Comparison of ENCODE assay signal across 14 cellular contexts in the genomic region with DNA sequence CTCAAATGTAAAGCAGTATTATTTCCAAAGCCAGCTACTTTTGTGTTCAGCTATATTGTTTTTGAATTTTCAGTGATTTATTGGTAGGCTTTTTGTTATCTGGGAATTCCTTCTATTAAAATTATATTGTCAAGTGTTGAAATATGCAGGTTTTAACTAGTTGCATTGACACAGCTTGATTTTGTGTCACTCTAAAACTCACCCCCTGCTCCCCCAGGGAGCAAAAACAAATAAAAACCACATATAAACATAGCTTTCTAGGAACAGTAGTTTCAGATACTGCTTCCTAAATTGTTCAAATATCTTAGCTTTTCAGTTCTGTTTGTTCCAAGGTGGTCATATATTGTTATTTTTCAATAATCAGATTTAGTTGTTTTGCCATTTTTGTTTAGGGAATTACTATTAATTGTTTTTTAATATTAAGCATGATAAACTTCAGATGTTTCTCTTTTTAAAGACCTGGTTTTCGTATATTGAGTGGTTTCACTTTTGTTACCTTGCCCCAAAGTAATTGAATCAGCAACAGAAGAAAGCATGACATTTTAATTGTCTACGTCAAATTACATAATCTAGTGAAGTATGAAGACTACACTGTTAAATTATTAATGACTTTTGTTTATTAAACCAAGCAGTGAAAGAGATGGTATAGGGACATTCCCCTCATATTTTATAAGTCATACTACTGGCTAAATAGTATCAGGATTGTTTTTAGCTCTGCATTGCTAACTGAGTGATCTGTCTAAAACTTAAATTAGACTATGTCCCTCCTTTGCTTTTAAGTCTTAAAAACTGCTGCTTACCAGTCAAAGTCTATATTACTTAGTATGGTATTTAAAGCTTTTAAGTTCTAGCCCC. TPM values are rescaled to one million over a fixed set of nuclear protein-coding genes. Genes with fewer than 3 reads are reported as not detected.
DNase-seq lines count a peak whose midpoint lies in the region; ATAC-seq, FAIRE-seq and TF ChIP-seq lines count a peak whose summit lies in the region.
"Had no signal": no experiment of that assay in that cellular context is flagged by ENCODE, and none has a peak within 500 bp of the region (broad histone marks: within the 10 kb centered on the region; RNA-seq: fewer than 3 reads in every experiment).

No MANE protein-coding gene starts in this region.

- H3K27me3 ChIP-seq in A673 (replicated peaks; ENCODE audit: insufficient read depth, low read depth, low read length, poor library complexity), result no peaks in the 10 kb centered on the region
- H3K27me3 ChIP-seq in DOHH2 (ENCODE audit: control insufficient read depth, low read length), result no peaks in the 10 kb centered on the region
- H3K27me3 ChIP-seq in HepG2 (ENCODE audit: control insufficient read depth in 1 of 2, insufficient read depth in 2 of 2, low read length in 2 of 2), result no peaks in the 10 kb centered on the region
- no peaks in the 10 kb centered on the region for H3K27me3 ChIP-seq in aorta (ENCODE audit: control insufficient read depth in 1 of 2, insufficient read depth in 2 of 2, low read length in 1 of 2)
- H3K27me3 ChIP-seq: ascending aorta, neural progenitor cell had no signal

- no peak overlapping the region for H3K9ac ChIP-seq in HepG2 (ENCODE audit: insufficient read depth, low read depth, low read length)
- H3K9ac ChIP-seq: neural progenitor cell had no signal

- TF ChIP-seq POLR2A in HepG2 (IDR thresholded peaks at IDR 0.05; ENCODE audit: insufficient read depth in 1 of 2, low read depth in 2 of 2, low read length in 2 of 2), result no peak

- H3K27ac ChIP-seq in A673 (ENCODE audit: low read depth, low read length, poor library complexity, severe bottlenecking), result no peak overlapping the region
- no peak overlapping the region for H3K27ac ChIP-seq in DOHH2 (ENCODE audit: low read depth, low read length)
- H3K27ac ChIP-seq in HepG2 (ENCODE audit: extremely low read length, insufficient read depth, low read length), result no peak overlapping the region
- no peak overlapping the region for H3K27ac ChIP-seq in aorta (ENCODE audit: low read depth in 1 of 2, low read length in 2 of 2)
- H3K27ac ChIP-seq: ascending aorta, neural progenitor cell had no signal

- no peak for TF ChIP-seq RAD21 in HepG2 (CRISPR knock-in tag; IDR thresholded peaks at IDR 0.05)

- no TSS peak for BruUV-seq in A673 (replicated peaks; lab: Mats Ljungman, UMichigan)
- BruUV-seq in HepG2 (replicated peaks; lab: Mats Ljungman, UMichigan), result no TSS peak

- H3K4me2 ChIP-seq in DOHH2 (ENCODE audit: low read length) (peak overlapping the region; percentile 5), HepG2 (ENCODE audit: low read depth, low read length) (no peak overlapping the region)
- H3K4me2 ChIP-seq: neural progenitor cell had no signal

- peaks cover 34% of the 10 kb centered on the region for H3K4me1 Mint-ChIP-seq in WTC11

- H4K20me1 ChIP-seq in DOHH2 (ENCODE audit: control insufficient read depth, insufficient read depth, low read depth, low read length) (peaks cover 22% of the 10 kb centered on the region), HepG2 (ENCODE audit: insufficient read depth, low read length) (peaks cover 29% of the 10 kb centered on the region)

- CTCF ChIA-PET in A673 (lab: Charles Lee) (no interaction called here), WTC11 (lab: Charles Lee) (no interaction called here), HepG2 (lab: Yijun Ruan, JAX; ENCODE audit: low intra/inter-chr PET ratio, low total read pairs) (no interaction called here)

- H3K27ac Mint-ChIP-seq in WTC11, result peak overlapping the region; percentile 24
- H3K27ac Mint-ChIP-seq: neural progenitor cell had no signal

- H3K4me3 ChIP-seq in A673 (ENCODE audit: low read depth, low read length, poor library complexity, severe bottlenecking), result peak overlapping the region; percentile 3
- no peak overlapping the region for H3K4me3 ChIP-seq in DOHH2 (ENCODE audit: low read length)
- H3K4me3 ChIP-seq in HepG2 (replicated peaks in 1 of 3; ENCODE audit: insufficient read depth in 1 of 3, low read depth in 2 of 3, low read length in 3 of 3), result no peak overlapping the region
- no peak overlapping the region for H3K4me3 ChIP-seq in aorta (ENCODE audit: low read length in 2 of 2)
- H3K4me3 ChIP-seq: ascending aorta, neural progenitor cell had no signal

- H2AFZ ChIP-seq in HepG2 (ENCODE audit: low read length), result no peak overlapping the region
- H2AFZ ChIP-seq: neural progenitor cell had no signal

- H3K9me2 ChIP-seq in DOHH2 (replicated peaks; ENCODE audit: control insufficient read depth, low read length), result no peaks in the 10 kb centered on the region

- H3F3A ChIP-seq in DOHH2 (ENCODE audit: control insufficient read depth, insufficient read depth), result peaks cover 7% of the 10 kb centered on the region

- H3K36me3 ChIP-seq in A673 (ENCODE audit: insufficient read depth, low read length, poor library complexity, severe bottlenecking) (no peaks in the 10 kb centered on the region), DOHH2 (ENCODE audit: control insufficient read depth, low read length) (peaks cover 24% of the 10 kb centered on the region), HepG2 (replicated peaks in 1 of 2; ENCODE audit: control insufficient read depth in 1 of 2, insufficient read depth in 2 of 2, low read length in 2 of 2) (0 out of 5 replicates have a peak, but pooled peaks cover 0 to 3% of the 10 kb centered on the region in 2 experiments), aorta (ENCODE audit: control insufficient read depth in 1 of 2, insufficient read depth in 2 of 2, low read length in 1 of 2) (no peaks in the 10 kb centered on the region)
- H3K36me3 ChIP-seq: ascending aorta, neural progenitor cell had no signal

- peaks cover 14% of the 10 kb centered on the region for H3K36me3 Mint-ChIP-seq in WTC11

- DNase-seq in A673 (ENCODE audit: low spot score) (peak; percentile 50), WTC11 (ENCODE audit: low spot score) (no peak), HepG2 (ENCODE audit: low spot score) (no peak), sciatic nerve (ENCODE audit: low spot score) (no peak), aorta (no peak), putamen (ENCODE audit: low spot score) (no peak)
- DNase-seq: COR-L47, kidney glomerular epithelial cell, NCI-H2029, small intestine had no signal

- H3K79me2 ChIP-seq in DOHH2 (ENCODE audit: control insufficient read depth, low read length) (peaks cover 98% of the 10 kb centered on the region), HepG2 (ENCODE audit: insufficient read depth, low read length) (peaks cover 85% of the 10 kb centered on the region)

- FAIRE-seq in HepG2 (lab: Jason Lieb, UNC), result no peak
- FAIRE-seq: small intestine had no signal

- TF ChIP-seq EP300 in HepG2 (IDR thresholded peaks at IDR 0.05; ENCODE audit: low read depth in 2 of 2, low read length in 2 of 2) (no peak), HepG2 (CRISPR knock-in tag; IDR thresholded peaks at IDR 0.05; ENCODE audit: borderline replicate concordance) (no peak)

- in situ Hi-C loops in HepG2 (cut with HindIII; ENCODE audit: extremely low pct_ligation_motif_present, low pct_unique_long_range_greater_than_20kb), result no loop called here

- H3K4me1 ChIP-seq in A673 (ENCODE audit: insufficient read depth, low read length, poor library complexity, severe bottlenecking) (peaks cover 14% of the 10 kb centered on the region), DOHH2 (ENCODE audit: control insufficient read depth, low read length) (peaks cover 30% of the 10 kb centered on the region), HepG2 (ENCODE audit: insufficient read depth, low read length) (peaks cover 20% of the 10 kb centered on the region), aorta (ENCODE audit: control insufficient read depth in 1 of 2, insufficient read depth in 2 of 2, low read length in 2 of 2) (peaks cover 0 to 2% of the 10 kb centered on the region in 2 donors)
- H3K4me1 ChIP-seq: neural progenitor cell had no signal

- H3K4me3 Mint-ChIP-seq in WTC11, result no peak overlapping the region
- H3K4me3 Mint-ChIP-seq: neural progenitor cell had no signal

- intact Hi-C loops in A673 (cut with micrococcal nuclease; ENCODE audit: unreplicated experiment), result no loop called here
- intact Hi-C loops in HepG2 (cut with micrococcal nuclease; ENCODE audit: unreplicated experiment), result no loop called here
- intact Hi-C loops in sciatic nerve (cut with DNase I), result no loop called here
- intact Hi-C loops in aorta (cut with DNase I), result no loop called here

- POLR2A ChIA-PET in A673 (lab: Charles Lee; ENCODE audit: low non-redundant PET), result no interaction called here
- POLR2A ChIA-PET in WTC11 (lab: Charles Lee), result no interaction called here
- POLR2A ChIA-PET in HepG2 (lab: Yijun Ruan, JAX), result no interaction called here

- H3K9me3 Mint-ChIP-seq in WTC11, result peaks cover 10% of the 10 kb centered on the region

- no peak for TF ChIP-seq CTCF in A673 (conservative IDR thresholded peaks at IDR 0.05; ENCODE audit: low read depth, low read length)
- TF ChIP-seq CTCF in DOHH2 (IDR thresholded peaks at IDR 0.05; ENCODE audit: low read depth, low read length, poor library complexity, severe bottlenecking), result no peak
- no peak for TF ChIP-seq CTCF in WTC11 (IDR thresholded peaks at IDR 0.05)
- TF ChIP-seq CTCF in HepG2 (CRISPR knock-in tag; IDR thresholded peaks at IDR 0.05), result no peak

- 93% methylated on average over 2 of the region's 2 CpGs for WGBS in HepG2 (ENCODE audit: low lambda C conversion rate)
- 67 to 74% methylated on average over 2 of the region's 2 CpGs for WGBS in aorta, 2 donors

- no peak for ATAC-seq in WTC11
- no peak for ATAC-seq in HepG2
- ATAC-seq in HG03175 (IDR thresholded peaks at IDR 0.05; ENCODE audit: unreplicated experiment), result no peak
- ATAC-seq in sciatic nerve, result no peak
- ATAC-seq in aorta (ENCODE audit: low FRiP score), result no peak

- H3K9me3 ChIP-seq in A673 (ENCODE audit: low read depth, low read length, poor library complexity, severe bottlenecking), result no peaks in the 10 kb centered on the region
- no peaks in the 10 kb centered on the region for H3K9me3 ChIP-seq in DOHH2 (ENCODE audit: control insufficient read depth, insufficient read depth, low read length)
- H3K9me3 ChIP-seq in HepG2 (ENCODE audit: low read length), result no peaks in the 10 kb centered on the region
- no peaks in the 10 kb centered on the region for H3K9me3 ChIP-seq in aorta (ENCODE audit: control insufficient read depth, low read length)
- H3K9me3 ChIP-seq: ascending aorta had no signal

- no peaks in the 10 kb centered on the region for H3K27me3 Mint-ChIP-seq in WTC11 (ENCODE audit: low read depth)

RNA-seq across cellular contexts. Expression of gene ERBIN, which starts 43.4 kb away (rescaled TPM):
- total RNA-seq in A673 (2021) (47.5 and 51.4 TPM in 2 replicates), WTC11 (2021) (23.1 to 27.1 TPM (median 26.3 TPM) in 3 replicates), HepG2 (2016; rRNA removed; fragmentation: Illumina TruSeq; extraction: Trizol) (41.7 and 54.8 TPM in 2 replicates), sciatic nerve (96.1 TPM), aorta (10 to 100 TPM; 64.0 to 78.6 TPM)
- 16.6 and 24.6 TPM in 2 replicates for total RNA-seq in HepG2 (2016; cell fraction: cytosol; rRNA removed; fragmentation: Illumina TruSeq; extraction: Trizol; ENCODE audit: low read depth)
- 37.9 and 53.8 TPM in 2 replicates for total RNA-seq in HepG2 (2016; cell fraction: insoluble cytoplasmic fraction; rRNA removed; fragmentation: Illumina TruSeq; extraction: Trizol)
- 23.2 and 27.1 TPM in 2 replicates for total RNA-seq in HepG2 (2016; cell fraction: membrane; rRNA removed; fragmentation: Illumina TruSeq; extraction: Trizol)
- total RNA-seq in HepG2 (2016; cell fraction: nucleus; rRNA removed; fragmentation: Illumina TruSeq; extraction: Trizol), result 62.6 and 65.3 TPM in 2 replicates
- polyA plus RNA-seq in HepG2 (2011; rRNA removed) (12.5 and 14.4 TPM in 2 replicates), aorta (10 to 100 TPM; 15.2 to 17.2 TPM)
- 4.9 and 8.6 TPM in 2 replicates for polyA plus RNA-seq in HepG2 (2011; cell fraction: cytosol; rRNA removed)
- 10.5 and 10.8 TPM in 2 replicates for polyA plus RNA-seq in HepG2 (2011; cell fraction: nucleus; rRNA removed)
- polyA plus RNA-seq in HepG2 (2012), result 14.1 and 14.9 TPM in 2 replicates
- polyA plus RNA-seq in HepG2 (2016; cell fraction: cytosol; fragmentation: Illumina TruSeq; extraction: Trizol; ENCODE audit: low read depth), result 0.44 and 0.64 TPM in 2 replicates
- polyA plus RNA-seq in HepG2 (2016; cell fraction: insoluble cytoplasmic fraction; fragmentation: Illumina TruSeq; extraction: Trizol; ENCODE audit: low read depth), result 29.5 and 36.4 TPM in 2 replicates
- polyA plus RNA-seq in HepG2 (2016; cell fraction: membrane; fragmentation: Illumina TruSeq; extraction: Trizol; ENCODE audit: low read depth), result 3.4 and 3.9 TPM in 2 replicates
- 40.0 and 43.6 TPM in 2 replicates for polyA plus RNA-seq in HepG2 (2016; cell fraction: nucleus; fragmentation: Illumina TruSeq; extraction: Trizol; ENCODE audit: insufficient read depth, low read depth)
- polyA minus RNA-seq in HepG2 (2011; rRNA and poly(A)+ RNA removed; ENCODE audit: low replicate concordance), result 12.0 and 26.9 TPM in 2 replicates
- 28.1 and 38.4 TPM in 2 replicates for polyA minus RNA-seq in HepG2 (2011; cell fraction: cytosol; rRNA and poly(A)+ RNA removed)
- 140 and 160 TPM in 2 replicates for polyA minus RNA-seq in HepG2 (2011; cell fraction: nucleus; rRNA and poly(A)+ RNA removed)
